ENCODE assay signal across 26 cellular contexts in genomic region chr9:108775901-108776306, GRCh38.
A peak's percentile ranks its signal among the peaks of the same experiment; 100 is the strongest.
DNase-seq lines count a peak whose midpoint lies in the region; ATAC-seq and TF ChIP-seq lines count a peak whose summit lies in the region.
"Had no signal": no experiment of that assay in that cellular context is flagged by ENCODE, and none has a peak within 500 bp of the region (broad histone marks: within the 10 kb centered on the region; RNA-seq: fewer than 3 reads in every experiment).

No MANE protein-coding gene starts in this region.

- H2AFZ ChIP-seq in trophoblast cell (ENCODE audit: insufficient read depth, low read length, poor library complexity), result no peak overlapping the region

- DNase-seq in NCI-H510A treated with DMSO at 0.1 percent for 48 hours (lab: John Stamatoyannopoulos, UW) (peak; percentile 16), NCI-H510A (lab: John Stamatoyannopoulos, UW) (no peak), WERI-Rb-1 (peak; percentile 46), heart right ventricle (no peak), stromal cell of bone marrow (ENCODE audit: low read depth) (peak; percentile 73), mucosa of gallbladder (ENCODE audit: low spot score) (no peak), GM13976 (ENCODE audit: low spot score) (no peak), trophoblast cell (no peak)
- DNase-seq: activated CD4-positive, alpha-beta T cell treated with anti-CD3 and anti-CD28 coated beads, Interleukin-2, amount 50 U/mL, for 4 hours; activated CD8-positive, alpha-beta memory T cell treated with anti-CD3 and anti-CD28 coated beads, Interleukin-2, amount 50 U/mL, for 4 hours; AML-193; CD4-positive, alpha-beta memory T cell; DMS 273 treated with DMSO at 0.1 percent for 48 hours; foreskin keratinocyte; hypothalamus; left lung; midbrain; MM.1S; NCI-H1417 treated with DMSO at 0.1 percent for 48 hours; NCI-H2171; NCI-H526 treated with DMSO at 0.1 percent for 48 hours; posterior cingulate gyrus; RPMI8226; stimulated activated naive CD8-positive, alpha-beta T cell treated with anti-CD3 and anti-CD28 coated beads, Interleukin-15, amount 100 ng/mL, for 72 hours had no signal

- H2AK5ac ChIP-seq in trophoblast cell (ENCODE audit: low read length), result no peak overlapping the region

- TF ChIP-seq CTCF in WERI-Rb-1 (IDR thresholded peaks at IDR 0.05; ENCODE audit: low read depth, low read length) (no peak), heart right ventricle (IDR thresholded peaks at IDR 0.05) (no peak), GM13976 (IDR thresholded peaks at IDR 0.05; ENCODE audit: borderline replicate concordance, control extremely low read depth, extremely low read depth, insufficient read depth, missing control alignments) (no peak)

- no peak overlapping the region for H3K9ac ChIP-seq in trophoblast cell (ENCODE audit: low read length)

- no peak overlapping the region for H2BK120ac ChIP-seq in trophoblast cell (ENCODE audit: insufficient read depth, low read length, poor library complexity)

- H3K9me3 ChIP-seq in WERI-Rb-1 (ENCODE audit: severe bottlenecking) (no peaks in the 10 kb centered on the region), heart right ventricle (no peaks in the 10 kb centered on the region), trophoblast cell (ENCODE audit: insufficient read depth, low read depth, low read length) (peaks cover 1% of the 10 kb centered on the region)
- H3K9me3 ChIP-seq: left lung had no signal

- intact Hi-C loops in heart right ventricle (cut with DNase I), result no loop called here

- H4K8ac ChIP-seq in trophoblast cell (ENCODE audit: low read depth, low read length), result no peak overlapping the region

- H3K18ac ChIP-seq in trophoblast cell (ENCODE audit: low read length), result no peak overlapping the region

- H3K14ac ChIP-seq in trophoblast cell (ENCODE audit: low read length), result no peak overlapping the region

- peak; percentile 40 to 74 (median 64) for ATAC-seq in heart right ventricle
- ATAC-seq: foreskin keratinocyte; K562; left lung; stimulated activated naive CD8-positive, alpha-beta T cell treated with anti-CD3 and anti-CD28 coated beads, Interleukin-15, amount 100 ng/mL, for 72 hours had no signal

- in situ Hi-C loops in GM13976 (cut with MboI; ENCODE audit: low sequenced_read_pairs, unreplicated experiment), result no loop called here

- H3K27ac ChIP-seq in WERI-Rb-1 (no peak overlapping the region), heart right ventricle (peak overlapping the region in 1 of 10 donors; percentile 46), trophoblast cell (ENCODE audit: low read depth, low read length) (no peak overlapping the region)
- H3K27ac ChIP-seq: left lung, VCaP had no signal

- H3K79me1 ChIP-seq in trophoblast cell (ENCODE audit: low read length), result no peaks in the 10 kb centered on the region

- H3K4me2 ChIP-seq in trophoblast cell (ENCODE audit: low read length), result no peak overlapping the region

- peaks cover 6% of the 10 kb centered on the region for H3K36me3 ChIP-seq in WERI-Rb-1
- no peaks in the 10 kb centered on the region for H3K36me3 ChIP-seq in heart right ventricle
- no peaks in the 10 kb centered on the region for H3K36me3 ChIP-seq in trophoblast cell (ENCODE audit: control insufficient read depth in 1 of 2, insufficient read depth in 2 of 2, low read length in 2 of 2)
- H3K36me3 ChIP-seq: left lung had no signal

- H3K4me3 ChIP-seq in WERI-Rb-1 (ENCODE audit: low read depth, low read length) (no peak overlapping the region), heart right ventricle (no peak overlapping the region), trophoblast cell (ENCODE audit: low read depth, low read length) (no peak overlapping the region)
- H3K4me3 ChIP-seq: K562, left lung had no signal

- H2BK5ac ChIP-seq in trophoblast cell (ENCODE audit: low read depth, low read length, poor library complexity), result no peak overlapping the region

- H4K91ac ChIP-seq in trophoblast cell (ENCODE audit: low read depth, low read length), result no peak overlapping the region

- no peak overlapping the region for H3K23ac ChIP-seq in trophoblast cell (ENCODE audit: low read length)

- no peak overlapping the region for H4K12ac ChIP-seq in trophoblast cell (ENCODE audit: low read depth, low read length)

- H3K79me2 ChIP-seq in trophoblast cell (ENCODE audit: control insufficient read depth, insufficient read depth, low read length, poor library complexity), result no peaks in the 10 kb centered on the region

- H3K27me3 ChIP-seq in WERI-Rb-1 (ENCODE audit: insufficient read depth, low read depth, severe bottlenecking) (no peaks in the 10 kb centered on the region), heart right ventricle (peaks cover 0 to 17% (median 4%) of the 10 kb centered on the region in 7 donors), trophoblast cell (ENCODE audit: insufficient read depth, low read length) (no peaks in the 10 kb centered on the region)
- H3K27me3 ChIP-seq: foreskin keratinocyte had no signal

- H3K4me1 ChIP-seq in heart right ventricle, result peaks cover 0 to 22% (median 10%) of the 10 kb centered on the region in 9 donors
- no peaks in the 10 kb centered on the region for H3K4me1 ChIP-seq in trophoblast cell (ENCODE audit: control insufficient read depth in 1 of 2, insufficient read depth in 2 of 2, low read length in 2 of 2)

- no peak overlapping the region for H2BK12ac ChIP-seq in trophoblast cell (ENCODE audit: low read length)

- no peak overlapping the region for H3K4ac ChIP-seq in trophoblast cell (ENCODE audit: low read depth, low read length)

Comparison
In these comparisons a context has a peak if more than half of its experiments do, and no peak if none do; other contexts are left out.
1. DNase-seq: peak in NCI-H510A treated with DMSO at 0.1 percent for 48 hours (single experiment), WERI-Rb-1 (single experiment) and stromal cell of bone marrow (single experiment); none in NCI-H510A (single experiment), heart right ventricle (0 of 2), mucosa of gallbladder (single experiment), GM13976 (single experiment) and trophoblast cell (0 of 2).